In genomic region chr22:38843716-38844660, GRCh38 we compare ENCODE assay signal across 8 cellular contexts. TPM values are rescaled to one million over a fixed set of nuclear protein-coding genes. Genes with fewer than 3 reads are reported as not detected.
DNase-seq lines count a peak whose midpoint lies in the region; ATAC-seq and TF ChIP-seq lines count a peak whose summit lies in the region.

Gene NPTXR, minus strand, starts transcription at chr22:38844028.

- POLR2A ChIA-PET in AG04450 (lab: Yijun Ruan, JAX) = interaction anchor here (1.0 kb wide), 1 partner anchor 7 kb away, joined by 4 read pairs; no protein-coding TSS in a partner anchor
- POLR2A ChIA-PET in HCT116 (lab: Charles Lee) = interaction anchor here (1.0 to 2.5 kb wide), 2 partner anchors 10 to 41 kb away, joined by 3 to 9 read pairs; no protein-coding TSS in a partner anchor

- intact Hi-C loops in HCT116 (cut with micrococcal nuclease) = loop anchor here (5.0 kb wide), 1 partner anchor 77 kb away; no protein-coding TSS in a partner anchor

- H3K9me3 ChIP-seq in AG04450 (ENCODE audit: control insufficient read depth, insufficient read depth, low read length) (no peaks in the 10 kb centered on the region), HCT116 (ENCODE audit: control insufficient read depth in 1 of 2, insufficient read depth in 1 of 2, low read depth in 1 of 2, low read length in 2 of 2) (no peaks in the 10 kb centered on the region)

- CTCF ChIA-PET in AG04450 (lab: Charles Lee) (interaction anchor here (0.8 to 3.9 kb wide), 2 partner anchors 75 to 78 kb away, joined by 3 to 38 read pairs; no protein-coding TSS in a partner anchor), HCT116 (lab: Charles Lee) (interaction anchor here (1.0 to 3.0 kb wide), 6 partner anchors 10 to 159 kb away, joined by 3 to 16 read pairs (median 4); no protein-coding TSS in a partner anchor)

- peak; percentile 77 for ATAC-seq in HCT116
- peak; percentile 22; the same call in 1 of the 3 replicates for ATAC-seq in SK-N-SH treated with all-trans-retinoic acid at 6 μM for 48 hours
- no peak for ATAC-seq in HG03175 (IDR thresholded peaks at IDR 0.05; ENCODE audit: unreplicated experiment)
- ATAC-seq in GM19455 (IDR thresholded peaks at IDR 0.05; ENCODE audit: unreplicated experiment) = no peak

- TF ChIP-seq CTCF in AG04450 (IDR thresholded peaks at IDR 0.05; ENCODE audit: low read depth, low read length) (no peak; the same call in 1 of the 2 replicates), HCT116 (IDR thresholded peaks at IDR 0.05 in 2 of 3, conservative IDR thresholded peaks at IDR 0.05 in 1 of 3; ENCODE audit: borderline replicate concordance in 1 of 3, insufficient read depth in 1 of 3, low read depth in 2 of 3, low read length in 2 of 3) (no peak)

- no TSS peak for BruUV-seq in HCT116 (replicated peaks; lab: Mats Ljungman, UMichigan)

- TF ChIP-seq POLR2A in HCT116 (IDR thresholded peaks at IDR 0.05; ENCODE audit: borderline replicate concordance, extremely low read depth, insufficient read depth, insufficient read length) = peak; percentile 71

- H3K4me1 ChIP-seq in HCT116 (ENCODE audit: control insufficient read depth in 1 of 2, insufficient read depth in 2 of 2, low read length in 2 of 2) = peaks cover 23 to 40% of the 10 kb centered on the region in 2 experiments

- H3K27me3 ChIP-seq in AG04450 (ENCODE audit: control insufficient read depth, insufficient read depth, low read length) (peaks cover 34% of the 10 kb centered on the region), HCT116 (ENCODE audit: insufficient read depth, low read length) (no peaks in the 10 kb centered on the region)

- DNase-seq in AG04450 (ENCODE audit: low read depth, low spot score) (no peak), HCT116 (ENCODE audit: low read depth, low spot score) (no peak), astrocyte of the hippocampus (ENCODE audit: low read depth, low spot score) (peak; percentile 86), hepatic stellate cell (ENCODE audit: low spot score) (peak; percentile 66), putamen (ENCODE audit: low spot score) (peak; percentile 31)

- H3K27ac ChIP-seq in AG04450 (ENCODE audit: low read depth, low read length) (no peak within 1 kb of the TSS), HCT116 (ENCODE audit: low read depth, low read length) (peak within 1 kb of the TSS; percentile 82)

- RAD21 ChIA-PET in HCT116 (lab: Charles Lee; ENCODE audit: low non-redundant PET in 1 of 2, low total read pairs in 2 of 2, uncharacterized antibody in 2 of 2, unreplicated experiment in 2 of 2) = interaction anchor here (0.9 to 1.1 kb wide), 2 partner anchors 75 kb away, joined by 3 to 5 read pairs; no protein-coding TSS in a partner anchor

- H3K9ac ChIP-seq in HCT116 (ENCODE audit: low read length) = peak within 1 kb of the TSS; percentile 64

- H3K36me3 ChIP-seq in HCT116 (ENCODE audit: control insufficient read depth in 1 of 2, insufficient read depth in 2 of 2, low read length in 2 of 2) = no peaks in the 10 kb centered on the region

- peak within 1 kb of the TSS; percentile 89 for H3K4me2 ChIP-seq in HCT116 (ENCODE audit: low read length)

- H3K79me2 ChIP-seq in HCT116 (ENCODE audit: insufficient read depth, low read length) = 0 out of 2 replicates have a peak, but pooled peaks cover 6% of the 10 kb centered on the region

- H3K9me2 ChIP-seq in HCT116 (ENCODE audit: insufficient read depth) = no peaks in the 10 kb centered on the region

- peak within 1 kb of the TSS; percentile 43 for H3K4me3 ChIP-seq in AG04450 (ENCODE audit: low read depth, low read length)
- peak within 1 kb of the TSS; percentile 35 to 64 for H3K4me3 ChIP-seq in HCT116 (replicated peaks in 1 of 2; ENCODE audit: low read depth in 1 of 2, low read length in 2 of 2)

- H2AFZ ChIP-seq in HCT116 (ENCODE audit: low read depth, low read length, poor library complexity, severe bottlenecking) = peak within 1 kb of the TSS; percentile 92

- no peak for TF ChIP-seq RAD21 in HCT116 (IDR thresholded peaks at IDR 0.05; ENCODE audit: low read depth)

- H4K20me1 ChIP-seq in HCT116 (ENCODE audit: insufficient read depth) = no peaks in the 10 kb centered on the region

TF ChIP-seq in HCT116, 20 proteins besides CTCF, POLR2A, EP300 and RAD21 (continues in another document):
- no peak for TF ChIP-seq SRF (IDR thresholded peaks at IDR 0.05; ENCODE audit: low read depth)
- TF ChIP-seq FOSL1 (IDR thresholded peaks at IDR 0.05; ENCODE audit: low read depth) = no peak
- TF ChIP-seq ZFX (IDR thresholded peaks at IDR 0.05) = no peak
- TF ChIP-seq SP1 (IDR thresholded peaks at IDR 0.05; ENCODE audit: low read depth) = no peak
- TF ChIP-seq YY1 (IDR thresholded peaks at IDR 0.05; ENCODE audit: extremely low read depth, insufficient replicate concordance, low read depth, low read length) = no peak
- no peak for TF ChIP-seq ZBTB33 (IDR thresholded peaks at IDR 0.05; ENCODE audit: extremely low read depth, insufficient replicate concordance, low read length)
- peak; percentile 75 for TF ChIP-seq POLR2AphosphoS5 (IDR thresholded peaks at IDR 0.05; ENCODE audit: low read depth, low read length)
- TF ChIP-seq CBX3 (IDR thresholded peaks at IDR 0.05; ENCODE audit: low read depth) = no peak
- TF ChIP-seq ATF3 (IDR thresholded peaks at IDR 0.05) = no peak
- peak; percentile 37; the same call in 1 of the 2 replicates for TF ChIP-seq MAX (IDR thresholded peaks at IDR 0.05)
- no peak for TF ChIP-seq EZH2phosphoT487 (IDR thresholded peaks at IDR 0.05; ENCODE audit: borderline replicate concordance)
- TF ChIP-seq CEBPB (IDR thresholded peaks at IDR 0.05; ENCODE audit: low read depth) = no peak
- TF ChIP-seq EGR1 (IDR thresholded peaks at IDR 0.05; ENCODE audit: low read depth) = no peak

TF ChIP-seq in SK-N-SH treated with all-trans-retinoic acid at 6 μM for 48 hours, 23 proteins besides CTCF, POLR2A, EP300 and RAD21:
- TF ChIP-seq CREB5 (CRISPR knock-in tag; IDR thresholded peaks at IDR 0.05; ENCODE audit: low read depth) = no peak
- no peak for TF ChIP-seq TOX (CRISPR knock-in tag; IDR thresholded peaks at IDR 0.05; ENCODE audit: borderline replicate concordance)
- TF ChIP-seq POU6F1 (CRISPR knock-in tag; IDR thresholded peaks at IDR 0.05; ENCODE audit: borderline replicate concordance, low read depth) = no peak
- no peak for TF ChIP-seq ZFP30 (CRISPR knock-in tag; IDR thresholded peaks at IDR 0.05)
- TF ChIP-seq ZNF70 (CRISPR knock-in tag; IDR thresholded peaks at IDR 0.05) = no peak
- no peak for TF ChIP-seq CSRNP3 (CRISPR knock-in tag; IDR thresholded peaks at IDR 0.05)
- TF ChIP-seq ZNF565 (CRISPR knock-in tag; conservative IDR thresholded peaks at IDR 0.05; ENCODE audit: low read depth) = no peak
- no peak for TF ChIP-seq CSDC2 (CRISPR knock-in tag; IDR thresholded peaks at IDR 0.05)

RNA-seq across cellular contexts. Expression of gene NPTXR, which starts in this region (rescaled TPM):
- 1.7 and 2.3 TPM in 2 replicates for polyA plus RNA-seq in AG04450 (2011; rRNA removed)
- polyA minus RNA-seq in AG04450 (2011; rRNA and poly(A)+ RNA removed) = 3.0 and 3.2 TPM in 2 replicates
- 12.8 TPM for total RNA-seq in HCT116 (2021; ENCODE audit: unreplicated experiment)
- polyA plus RNA-seq in HCT116 (2012) = 13.3 and 13.4 TPM in 2 replicates

Comparison
In these comparisons a context has a peak if more than half of its experiments do, and no peak if none do; other contexts are left out.
1. DNase-seq: peak in astrocyte of the hippocampus (single experiment), hepatic stellate cell (single experiment) and putamen (single experiment); none in AG04450 (single experiment) and HCT116 (single experiment).
2. ATAC-seq: peak in HCT116 (single experiment) and SK-N-SH treated with all-trans-retinoic acid at 6 μM for 48 hours (single experiment); none in HG03175 (single experiment) and GM19455 (single experiment).